Comparison of ENCODE assay signal across 8 cellular contexts in the genomic region with DNA sequence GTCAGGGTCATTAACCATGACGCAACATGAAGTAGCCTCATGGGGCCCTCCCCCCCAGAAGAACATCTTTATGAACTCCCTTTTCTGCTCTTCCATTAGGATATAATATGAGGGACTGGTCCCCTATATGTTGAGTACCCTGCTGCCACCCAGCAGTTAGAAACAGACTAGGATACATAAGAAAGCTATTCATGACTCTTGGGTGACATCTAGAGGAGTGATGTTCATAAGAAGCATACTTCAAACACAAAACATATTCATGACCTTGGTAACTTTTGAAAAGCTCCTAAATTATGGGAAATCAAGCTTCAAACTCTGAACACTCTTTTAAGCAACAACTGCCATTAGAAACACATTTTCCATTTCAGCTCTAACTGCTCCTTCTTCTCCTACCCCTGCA.
A peak's percentile ranks its signal among the peaks of the same experiment; 100 is the strongest.
DNase-seq lines count a peak whose midpoint lies in the region; ATAC-seq and FAIRE-seq lines count a peak whose summit lies in the region.

No MANE protein-coding gene starts in this region.

- CTCF ChIA-PET in activated CD4-positive, alpha-beta memory T cell treated with anti-CD3 and anti-CD28 coated beads for 36 hours (lab: Charles Lee), result no interaction called here

- H3K9me3 Mint-ChIP-seq in activated CD4-positive, alpha-beta memory T cell treated with anti-CD3 and anti-CD28 coated beads for 36 hours, result no peaks in the 10 kb centered on the region
- H3K9me3 Mint-ChIP-seq in activated T-cell treated with anti-CD3 and anti-CD28 coated beads, Interleukin-2, amount 50 U/mL, for 4 hours, result no peaks in the 10 kb centered on the region

- H3K27me3 Mint-ChIP-seq in activated CD4-positive, alpha-beta memory T cell treated with anti-CD3 and anti-CD28 coated beads for 36 hours, result no peaks in the 10 kb centered on the region
- no peaks in the 10 kb centered on the region for H3K27me3 Mint-ChIP-seq in activated T-cell treated with anti-CD3 and anti-CD28 coated beads, Interleukin-2, amount 50 U/mL, for 4 hours (ENCODE audit: low read depth)

- peak; percentile 67 for ATAC-seq in HG03342 (IDR thresholded peaks at IDR 0.05; ENCODE audit: unreplicated experiment)
- ATAC-seq in left colon, result peak; percentile 47
- no peak for ATAC-seq in activated T-cell treated with anti-CD3 and anti-CD28 coated beads, Interleukin-2, amount 50 U/mL, for 4 hours

- intact Hi-C loops in left colon (cut with DNase I, micrococcal nuclease), result no loop called here
- intact Hi-C loops in activated CD4-positive, alpha-beta memory T cell treated with anti-CD3 and anti-CD28 coated beads for 36 hours (cut with micrococcal nuclease), result no loop called here

- H3K4me3 Mint-ChIP-seq in activated CD4-positive, alpha-beta memory T cell treated with anti-CD3 and anti-CD28 coated beads for 36 hours, result no peak overlapping the region
- H3K4me3 Mint-ChIP-seq in activated T-cell treated with anti-CD3 and anti-CD28 coated beads, Interleukin-2, amount 50 U/mL, for 4 hours, result no peak overlapping the region

- POLR2A ChIA-PET in activated CD4-positive, alpha-beta memory T cell treated with anti-CD3 and anti-CD28 coated beads for 36 hours (lab: Charles Lee), result no interaction called here

- peaks cover 1% of the 10 kb centered on the region for H3K36me3 Mint-ChIP-seq in activated CD4-positive, alpha-beta memory T cell treated with anti-CD3 and anti-CD28 coated beads for 36 hours
- peaks cover 4% of the 10 kb centered on the region for H3K36me3 Mint-ChIP-seq in activated T-cell treated with anti-CD3 and anti-CD28 coated beads, Interleukin-2, amount 50 U/mL, for 4 hours (ENCODE audit: insufficient read depth)

- peak; percentile 9 for FAIRE-seq in TTC549 (lab: Jason Lieb, UNC)

- no peak overlapping the region for H3K27ac Mint-ChIP-seq in activated CD4-positive, alpha-beta memory T cell treated with anti-CD3 and anti-CD28 coated beads for 36 hours

- H3K4me1 Mint-ChIP-seq in activated CD4-positive, alpha-beta memory T cell treated with anti-CD3 and anti-CD28 coated beads for 36 hours (ENCODE audit: low read depth), result peaks cover 8% of the 10 kb centered on the region
- peaks cover 12% of the 10 kb centered on the region for H3K4me1 Mint-ChIP-seq in activated T-cell treated with anti-CD3 and anti-CD28 coated beads, Interleukin-2, amount 50 U/mL, for 4 hours (ENCODE audit: low read depth)

- DNase-seq in D341Med (ENCODE audit: low spot score) (peak; percentile 25), left colon (no peak), NCI-H1930 (lab: John Stamatoyannopoulos, UW) (no peak)
- no peak for DNase-seq in activated CD4-positive, alpha-beta memory T cell treated with anti-CD3 and anti-CD28 coated beads for 36 hours
- DNase-seq in activated T-cell treated with anti-CD3 and anti-CD28 coated beads, Interleukin-2, amount 50 U/mL, for 4 hours, result no peak
- no peak for DNase-seq in activated CD4-positive, alpha-beta T cell treated with anti-CD3 and anti-CD28 coated beads, Interleukin-2, amount 50 U/mL, for 1 hour

Comparison
In these comparisons a context has a peak if more than half of its experiments do, and no peak if none do; other contexts are left out.
1. ATAC-seq: peak in HG03342 (single experiment) and left colon (single experiment); none in activated T-cell treated with anti-CD3 and anti-CD28 coated beads, Interleukin-2, amount 50 U/mL, for 4 hours (0 of 2).